ENCODE assay signal across 25 cellular contexts in the genomic region with DNA sequence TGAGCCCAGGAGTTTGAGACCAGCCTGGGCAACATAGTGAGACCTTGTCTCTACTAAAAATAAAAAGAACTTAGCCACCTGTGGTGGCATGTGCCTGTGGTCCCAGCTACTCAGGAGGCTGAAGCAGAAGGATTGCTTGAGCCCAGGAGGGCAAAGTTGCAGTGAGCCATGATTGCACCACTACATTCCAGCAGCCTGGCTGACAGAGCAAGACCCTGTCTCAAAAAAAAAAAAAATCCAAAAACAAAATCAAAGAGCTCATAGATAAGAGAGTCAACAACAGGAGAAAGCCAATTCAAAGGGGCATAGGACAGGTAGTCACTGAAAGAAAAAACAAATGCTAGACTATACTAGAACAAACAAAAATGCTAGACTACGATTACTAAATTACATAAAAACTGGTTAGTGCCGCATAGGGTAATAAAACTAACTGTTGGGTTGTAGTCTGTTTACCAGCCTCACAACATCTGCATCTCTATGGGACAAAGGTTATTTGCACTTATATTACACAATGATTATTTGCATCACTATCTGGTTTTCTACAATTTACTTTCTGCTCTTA. TPM values are rescaled to one million over a fixed set of nuclear protein-coding genes. Genes with fewer than 3 reads are reported as not detected.
DNase-seq lines count a peak whose midpoint lies in the region; ATAC-seq, FAIRE-seq and TF ChIP-seq lines count a peak whose summit lies in the region.
"Had no signal": no experiment of that assay in that cellular context is flagged by ENCODE, and none has a peak within 500 bp of the region (broad histone marks: within the 10 kb centered on the region; RNA-seq: fewer than 3 reads in every experiment).

No MANE protein-coding gene starts in this region.

- H3K27ac ChIP-seq in A549 (no peak overlapping the region), hepatocyte (peak overlapping the region; percentile 60), mucosa of rectum (ENCODE audit: low read depth in 2 of 2, low read length in 2 of 2) (peak overlapping the region; percentile 44 to 60)

- CTCF ChIA-PET in A549 (lab: Yijun Ruan, JAX): interaction anchor here (0.9 to 1.6 kb wide), 2 partner anchors 21 to 452 kb away, joined by 3 read pairs; no protein-coding TSS in a partner anchor

- TF ChIP-seq EP300 in A549 (IDR thresholded peaks at IDR 0.05): no peak

- no peak overlapping the region for H3K4me3 ChIP-seq in A549
- H3K4me3 ChIP-seq in hepatocyte: no peak overlapping the region
- H3K4me3 ChIP-seq in mucosa of rectum (ENCODE audit: low read length in 2 of 2): no peak overlapping the region
- H3K4me3 ChIP-seq: MG63 had no signal

- H3K4me1 ChIP-seq in A549 (peaks cover 10% of the 10 kb centered on the region; the same call in 1 of the 3 replicates), hepatocyte (ENCODE audit: insufficient read depth) (peaks cover 5% of the 10 kb centered on the region), mucosa of rectum (ENCODE audit: control insufficient read depth in 2 of 2, insufficient read depth in 2 of 2, low read length in 2 of 2) (peaks cover 3 to 8% of the 10 kb centered on the region in 2 donors)

- no peak overlapping the region for H2AFZ ChIP-seq in hepatocyte

- no peak for TF ChIP-seq RAD21 in A549 (conservative IDR thresholded peaks at IDR 0.05 in 1 of 2, IDR thresholded peaks at IDR 0.05 in 1 of 2)

- H3K4me2 ChIP-seq in A549: peak overlapping the region; percentile 46
- H3K4me2 ChIP-seq in hepatocyte: no peak overlapping the region

- TF ChIP-seq POLR2A in A549 (IDR thresholded peaks at IDR 0.05; ENCODE audit: low read length): no peak

- H3K9me3 ChIP-seq in A549 (no peaks in the 10 kb centered on the region), hepatocyte (ENCODE audit: low read depth) (no peaks in the 10 kb centered on the region), mucosa of rectum (ENCODE audit: control insufficient read depth in 2 of 2, low read length in 2 of 2) (no peaks in the 10 kb centered on the region)
- H3K9me3 ChIP-seq: MG63 had no signal

- WGBS in A549 (ENCODE audit: missing lambda C conversion rate): 25% methylated on average over 2 of the region's 2 CpGs
- 58% methylated on average over 2 of the region's 2 CpGs for WGBS in hepatocyte (ENCODE audit: low lambda C conversion rate, missing lambda C conversion rate)

- peak in 1 of 2 experiments; percentile 26; a peak in 1 of 6 replicates for ATAC-seq in A549
- ATAC-seq in HG03139 (IDR thresholded peaks at IDR 0.05; ENCODE audit: unreplicated experiment): no peak
- no peak for ATAC-seq in GM19328 (IDR thresholded peaks at IDR 0.05; ENCODE audit: unreplicated experiment)
- ATAC-seq: Right ventricle myocardium inferior had no signal

- DNase-seq in A549 (ENCODE audit: low read depth in 1 of 2, low spot score in 1 of 2): no peak
- peak; percentile 24 for DNase-seq in LoVo (ENCODE audit: low spot score)
- DNase-seq in hepatocyte (ENCODE audit: low spot score): peak; percentile 26
- DNase-seq in germinal center (ENCODE audit: low spot score): no peak
- DNase-seq in mesenteric fat pad (ENCODE audit: low spot score): no peak
- DNase-seq: Calu3; CD4-positive, alpha-beta memory T cell; DMS79; H7; HFFc6; IMR-90; Karpas-422; MG63; NCI-H1092 treated with DMSO at 0.1 percent for 48 hours; NCI-H146; NCI-H2029 treated with DMSO at 0.1 percent for 48 hours; NCI-H2171 treated with DMSO at 0.1 percent for 48 hours; NCI-H446 treated with DMSO at 0.1 percent for 48 hours; NCI-H748 treated with DMSO at 0.1 percent for 48 hours; NK-92 treated with Interleukin-12 subunit alpha and Interleukin-12 subunit beta, amount 100 ng/mL, for 24 hours had no signal

- H3K9me2 ChIP-seq in hepatocyte (replicated peaks; ENCODE audit: insufficient read depth): no peaks in the 10 kb centered on the region

- FAIRE-seq in A549 (lab: Jason Lieb, UNC): no peak
- FAIRE-seq: RCC 7860 had no signal

- H4K20me1 ChIP-seq in hepatocyte (ENCODE audit: insufficient read depth, poor library complexity, severe bottlenecking): no peaks in the 10 kb centered on the region

- POLR2A ChIA-PET in A549 (lab: Yijun Ruan, JAX): interaction anchor here (0.7 to 1.1 kb wide), 2 partner anchors 17 to 51 kb away, joined by 3 to 7 read pairs; a partner anchor contains a TSS

- no peaks in the 10 kb centered on the region for H3K79me2 ChIP-seq in hepatocyte

- TF ChIP-seq CTCF in A549 (IDR thresholded peaks at IDR 0.05): no peak
- no peak for TF ChIP-seq CTCF in hepatocyte (IDR thresholded peaks at IDR 0.05; ENCODE audit: poor library complexity)

- no peaks in the 10 kb centered on the region for H3K27me3 ChIP-seq in hepatocyte
- no peaks in the 10 kb centered on the region for H3K27me3 ChIP-seq in mucosa of rectum (ENCODE audit: control insufficient read depth in 2 of 2, insufficient read depth in 2 of 2, low read length in 2 of 2)
- H3K27me3 ChIP-seq: MG63 had no signal

- H3K36me3 ChIP-seq in hepatocyte (replicated peaks; ENCODE audit: insufficient read depth, low read depth): no peaks in the 10 kb centered on the region
- H3K36me3 ChIP-seq in mucosa of rectum (ENCODE audit: control insufficient read depth in 2 of 2, insufficient read depth in 2 of 2, low read length in 2 of 2): no peaks in the 10 kb centered on the region
- H3K36me3 ChIP-seq: MG63 had no signal

- H3K9ac ChIP-seq in mucosa of rectum (ENCODE audit: low read depth in 1 of 2, low read length in 2 of 2): no peak overlapping the region

TF ChIP-seq in A549, 52 proteins besides CTCF, POLR2A, EP300 and RAD21:
- TF ChIP-seq CBX8 (IDR thresholded peaks at IDR 0.05) (no peak), NFE2L2 (conservative IDR thresholded peaks at IDR 0.05; ENCODE audit: low read length) (no peak), HOXB5 (CRISPR knock-in tag; IDR thresholded peaks at IDR 0.05) (no peak), NR3C1 (IDR thresholded peaks at IDR 0.05) (no peak), CHD4 (IDR thresholded peaks at IDR 0.05; ENCODE audit: borderline replicate concordance) (no peak), BHLHE40 (IDR thresholded peaks at IDR 0.05; ENCODE audit: low read depth, low read length) (no peak), ZSCAN20 (CRISPR knock-in tag; IDR thresholded peaks at IDR 0.05) (no peak), MAZ (IDR thresholded peaks at IDR 0.05; ENCODE audit: borderline replicate concordance, low read depth, low read length) (no peak), HEYL (CRISPR knock-in tag; IDR thresholded peaks at IDR 0.05) (no peak), PHF8 (IDR thresholded peaks at IDR 0.05; ENCODE audit: borderline replicate concordance, low read depth) (no peak), SREBF2 (IDR thresholded peaks at IDR 0.05) (no peak), TP53 (CRISPR knock-in tag; IDR thresholded peaks at IDR 0.05) (no peak), HOXA7 (CRISPR knock-in tag; IDR thresholded peaks at IDR 0.05) (no peak)
- TF ChIP-seq, protein P1, sequence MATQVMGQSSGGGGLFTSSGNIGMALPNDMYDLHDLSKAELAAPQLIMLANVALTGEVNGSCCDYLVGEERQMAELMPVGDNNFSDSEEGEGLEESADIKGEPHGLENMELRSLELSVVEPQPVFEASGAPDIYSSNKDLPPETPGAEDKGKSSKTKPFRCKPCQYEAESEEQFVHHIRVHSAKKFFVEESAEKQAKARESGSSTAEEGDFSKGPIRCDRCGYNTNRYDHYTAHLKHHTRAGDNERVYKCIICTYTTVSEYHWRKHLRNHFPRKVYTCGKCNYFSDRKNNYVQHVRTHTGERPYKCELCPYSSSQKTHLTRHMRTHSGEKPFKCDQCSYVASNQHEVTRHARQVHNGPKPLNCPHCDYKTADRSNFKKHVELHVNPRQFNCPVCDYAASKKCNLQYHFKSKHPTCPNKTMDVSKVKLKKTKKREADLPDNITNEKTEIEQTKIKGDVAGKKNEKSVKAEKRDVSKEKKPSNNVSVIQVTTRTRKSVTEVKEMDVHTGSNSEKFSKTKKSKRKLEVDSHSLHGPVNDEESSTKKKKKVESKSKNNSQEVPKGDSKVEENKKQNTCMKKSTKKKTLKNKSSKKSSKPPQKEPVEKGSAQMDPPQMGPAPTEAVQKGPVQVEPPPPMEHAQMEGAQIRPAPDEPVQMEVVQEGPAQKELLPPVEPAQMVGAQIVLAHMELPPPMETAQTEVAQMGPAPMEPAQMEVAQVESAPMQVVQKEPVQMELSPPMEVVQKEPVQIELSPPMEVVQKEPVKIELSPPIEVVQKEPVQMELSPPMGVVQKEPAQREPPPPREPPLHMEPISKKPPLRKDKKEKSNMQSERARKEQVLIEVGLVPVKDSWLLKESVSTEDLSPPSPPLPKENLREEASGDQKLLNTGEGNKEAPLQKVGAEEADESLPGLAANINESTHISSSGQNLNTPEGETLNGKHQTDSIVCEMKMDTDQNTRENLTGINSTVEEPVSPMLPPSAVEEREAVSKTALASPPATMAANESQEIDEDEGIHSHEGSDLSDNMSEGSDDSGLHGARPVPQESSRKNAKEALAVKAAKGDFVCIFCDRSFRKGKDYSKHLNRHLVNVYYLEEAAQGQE (IDR thresholded peaks at IDR 0.05): no peak
- TF ChIP-seq, protein P2, sequence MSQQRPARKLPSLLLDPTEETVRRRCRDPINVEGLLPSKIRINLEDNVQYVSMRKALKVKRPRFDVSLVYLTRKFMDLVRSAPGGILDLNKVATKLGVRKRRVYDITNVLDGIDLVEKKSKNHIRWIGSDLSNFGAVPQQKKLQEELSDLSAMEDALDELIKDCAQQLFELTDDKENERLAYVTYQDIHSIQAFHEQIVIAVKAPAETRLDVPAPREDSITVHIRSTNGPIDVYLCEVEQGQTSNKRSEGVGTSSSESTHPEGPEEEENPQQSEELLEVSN (IDR thresholded peaks at IDR 0.05; ENCODE audit: borderline replicate concordance, low read depth): no peak

RNA-seq across cellular contexts. Expression of a gene that starts 16.6 kb away (rescaled TPM):
- 8.1 and 8.3 TPM in 2 replicates for polyA plus RNA-seq in A549 (2011; rRNA removed)
- 0.66 and 0.67 TPM in 2 replicates for polyA plus RNA-seq in A549 (2012; cell fraction: cytosol; rRNA removed)
- polyA plus RNA-seq in A549 (2012; cell fraction: nucleus; rRNA removed): 0.82 and 1.2 TPM in 2 replicates
- 5.0 to 6.6 TPM (median 5.3 TPM) in 3 replicates for polyA plus RNA-seq in A549 (2017; fragmentation: RNase III; extraction: RNeasy Plus Mini Kit Qiagen cat#74134 plus additional on column Dnase treatment)
- polyA minus RNA-seq in A549 (2011; rRNA and poly(A)+ RNA removed): 5.2 and 9.8 TPM in 2 replicates
- 19.1 and 20.9 TPM in 2 replicates for total RNA-seq in hepatocyte
- polyA plus RNA-seq in hepatocyte: 20.7 and 29.7 TPM in 2 replicates
- total RNA-seq in mesenteric fat pad: 58.7 TPM

Comparison
In these comparisons a context has a peak if more than half of its experiments do, and no peak if none do; other contexts are left out.
1. DNase-seq: peak in LoVo (single experiment) and hepatocyte (single experiment); none in A549 (0 of 2), germinal center (single experiment) and mesenteric fat pad (single experiment).
2. H3K27ac ChIP-seq: peak in hepatocyte (single experiment) and mucosa of rectum (2 of 2); none in A549 (0 of 2).